In genomic region chr22:19203839-19204238, GRCh38 we compare ENCODE assay signal across 23 cellular contexts. TPM values are rescaled to one million over a fixed set of nuclear protein-coding genes. Genes with fewer than 3 reads are reported as not detected.
DNase-seq lines count a peak whose midpoint lies in the region; ATAC-seq, FAIRE-seq and TF ChIP-seq lines count a peak whose summit lies in the region.
"Had no signal": no experiment of that assay in that cellular context is flagged by ENCODE, and none has a peak within 500 bp of the region (broad histone marks: within the 10 kb centered on the region; RNA-seq: fewer than 3 reads in every experiment).

No MANE protein-coding gene starts in this region.

- no peak overlapping the region for H2AFZ ChIP-seq in K562 (ENCODE audit: low read depth, low read length)

- TF ChIP-seq POLR2A in heart left ventricle (IDR thresholded peaks at IDR 0.05) (no peak), K562 (conservative IDR thresholded peaks at IDR 0.05) (no peak)

- DNase-seq in right cardiac atrium (peak in 2 of 3 donors; percentile 70 to 74), heart left ventricle (no peak), K562 (ENCODE audit: extremely low read depth in 1 of 4, low spot score in 3 of 4) (peak in 1 of 4 experiments; percentile 49), nephron progenitor cell (no peak), type B pancreatic cell (ENCODE audit: extremely low spot score, unreplicated experiment) (no peak), globus pallidus (ENCODE audit: low spot score) (no peak), NCI-H446 treated with DMSO at 0.1 percent for 48 hours (lab: John Stamatoyannopoulos, UW) (no peak)
- no peak for DNase-seq in effector CD4-positive, alpha-beta T cell
- DNase-seq: 8988T; DMS79 treated with DMSO at 0.1 percent for 48 hours; GOT3; HFFc6; NCI-H1092 treated with DMSO at 0.1 percent for 48 hours; NCI-H146; NCI-H2081; NCI-H2171 treated with DMSO at 0.1 percent for 48 hours; NCI-H446; NK-92 treated with Interleukin-12 subunit alpha and Interleukin-12 subunit beta, amount 100 ng/mL, for 24 hours; Right ventricle myocardium superior had no signal

- POLR2A ChIA-PET in K562 (lab: Yijun Ruan, JAX), result interaction anchor here (0.9 to 11.1 kb wide), 6 partner anchors 10 to 243 kb away, joined by 3 to 123 read pairs (median 5); no protein-coding TSS in a partner anchor

- H3K4me3 ChIP-seq in right cardiac atrium (ENCODE audit: low read length) (no peak overlapping the region), heart left ventricle (no peak overlapping the region), K562 (no peak overlapping the region)
- H3K4me3 ChIP-seq: Peyer's patch had no signal

- CTCF ChIA-PET in K562 (lab: Yijun Ruan, JAX; ENCODE audit: low intra/inter-chr PET ratio), result no interaction called here

- in situ Hi-C loops in K562 (cut with MboI), result no loop called here

- H3K4me1 ChIP-seq in right cardiac atrium (ENCODE audit: control insufficient read depth, insufficient read depth, low read length) (no peaks in the 10 kb centered on the region), heart left ventricle (no peaks in the 10 kb centered on the region), K562 (replicated peaks in 1 of 2; ENCODE audit: control insufficient read depth in 2 of 2, insufficient read depth in 2 of 2, low read length in 2 of 2) (peaks cover 18 to 24% of the 10 kb centered on the region in 2 experiments)
- H3K4me1 ChIP-seq: Peyer's patch had no signal

- H3K9ac ChIP-seq in K562 (ENCODE audit: insufficient read depth in 1 of 2, low read depth in 2 of 2, low read length in 2 of 2), result peak overlapping the region in 1 of 2 experiments; percentile 5; a peak in 1 of 4 replicates

- no peaks in the 10 kb centered on the region for H3K79me2 ChIP-seq in K562 (ENCODE audit: control insufficient read depth, insufficient read depth, low read length)

- no peaks in the 10 kb centered on the region for H3K9me3 ChIP-seq in right cardiac atrium (ENCODE audit: control insufficient read depth, low read length)
- H3K9me3 ChIP-seq in heart left ventricle, result no peaks in the 10 kb centered on the region
- no peaks in the 10 kb centered on the region for H3K9me3 ChIP-seq in K562 (replicated peaks; ENCODE audit: control insufficient read depth, insufficient read depth, low read depth, low read length)
- H3K9me3 ChIP-seq: Peyer's patch had no signal

- no peak for TF ChIP-seq CTCF in heart left ventricle (IDR thresholded peaks at IDR 0.05)
- TF ChIP-seq CTCF in K562 (IDR thresholded peaks at IDR 0.05 in 2 of 3, conservative IDR thresholded peaks at IDR 0.05 in 1 of 3; ENCODE audit: insufficient read depth in 2 of 3, low read depth in 1 of 3, low read length in 3 of 3), result no peak
- no peak for TF ChIP-seq CTCF in nephron progenitor cell (IDR thresholded peaks at IDR 0.05)
- TF ChIP-seq CTCF in type B pancreatic cell (conservative IDR thresholded peaks at IDR 0.05), result no peak

- H3K9me3 Mint-ChIP-seq in nephron progenitor cell (no peaks in the 10 kb centered on the region), type B pancreatic cell (no peaks in the 10 kb centered on the region)
- H3K9me3 Mint-ChIP-seq: HFFc6 had no signal

- intact Hi-C loops in right cardiac atrium (cut with DNase I) (no loop called here), heart left ventricle (cut with DNase I) (no loop called here), K562 (cut with micrococcal nuclease) (no loop called here)

- no peak for TF ChIP-seq RAD21 in K562 (CRISPR knock-in tag; conservative IDR thresholded peaks at IDR 0.05 in 1 of 2, IDR thresholded peaks at IDR 0.05 in 1 of 2)

- WGBS in right cardiac atrium, result 70% methylated on average over 8 of the region's 8 CpGs
- WGBS in heart left ventricle, 4 donors, result 84 to 88% (median 86%) methylated on average over 8 of the region's 8 CpGs
- WGBS in K562 (ENCODE audit: insufficient coverage, low coverage, missing lambda C conversion rate), result 2% methylated on average over 8 of the region's 8 CpGs

- no peak overlapping the region for H3K4me2 ChIP-seq in K562 (ENCODE audit: insufficient read depth, low read length)

- H3K4me1 Mint-ChIP-seq in nephron progenitor cell (peaks cover 5% of the 10 kb centered on the region), type B pancreatic cell (ENCODE audit: unreplicated experiment) (peaks cover 26% of the 10 kb centered on the region)

- BruUV-seq in K562 (replicated peaks; lab: Mats Ljungman, UMichigan), result no TSS peak

- peaks cover 0 to 41% (median 25%) of the 10 kb centered on the region in 9 donors for H3K36me3 ChIP-seq in heart left ventricle
- no peaks in the 10 kb centered on the region for H3K36me3 ChIP-seq in K562 (ENCODE audit: control insufficient read depth, insufficient read depth, low read length)
- H3K36me3 ChIP-seq: Peyer's patch had no signal

- no peaks in the 10 kb centered on the region for H3K27me3 ChIP-seq in right cardiac atrium (ENCODE audit: control insufficient read depth, insufficient read depth)
- no peaks in the 10 kb centered on the region for H3K27me3 ChIP-seq in heart left ventricle
- H3K27me3 ChIP-seq in K562 (ENCODE audit: control insufficient read depth in 2 of 2, insufficient read depth in 2 of 2, low read length in 2 of 2), result peaks cover 46 to 65% of the 10 kb centered on the region in 2 experiments
- H3K27me3 ChIP-seq: Peyer's patch had no signal

- FAIRE-seq in K562 (lab: Jason Lieb, UNC), result no peak
- FAIRE-seq: HTR-8/SVneo had no signal

- peak; percentile 49 to 76 for ATAC-seq in right cardiac atrium
- no peak for ATAC-seq in heart left ventricle
- peak; percentile 20 for ATAC-seq in K562

- H3K27me3 Mint-ChIP-seq in nephron progenitor cell (ENCODE audit: low read depth, poor library complexity) (peaks cover 4% of the 10 kb centered on the region), type B pancreatic cell (no peaks in the 10 kb centered on the region)

- no peak for TF ChIP-seq EP300 in K562 (IDR thresholded peaks at IDR 0.05; ENCODE audit: low read length)

- H3K27ac Mint-ChIP-seq in nephron progenitor cell (peak overlapping the region; percentile 3), type B pancreatic cell (peak overlapping the region; percentile 86)
- H3K27ac Mint-ChIP-seq: HFFc6 had no signal

- no peaks in the 10 kb centered on the region for H3K36me3 Mint-ChIP-seq in nephron progenitor cell (ENCODE audit: low read depth)
- H3K36me3 Mint-ChIP-seq in type B pancreatic cell, result peaks cover 9% of the 10 kb centered on the region

- H4K20me1 ChIP-seq in K562 (replicated peaks; ENCODE audit: control insufficient read depth, insufficient read depth, low read length), result 0 out of 2 replicates have a peak, but pooled peaks cover 2% of the 10 kb centered on the region

- no peak overlapping the region for H3K4me3 Mint-ChIP-seq in nephron progenitor cell
- peak overlapping the region; percentile 58 for H3K4me3 Mint-ChIP-seq in type B pancreatic cell
- H3K4me3 Mint-ChIP-seq: HFFc6 had no signal

- H3K9me1 ChIP-seq in K562 (ENCODE audit: control insufficient read depth, insufficient read depth, low read length), result peaks cover 3% of the 10 kb centered on the region

- H3K27ac ChIP-seq in right cardiac atrium (ENCODE audit: low read length) (no peak overlapping the region), heart left ventricle (no peak overlapping the region), K562 (ENCODE audit: extremely low read depth, low read depth, low read length) (no peak overlapping the region)
- H3K27ac ChIP-seq: HL-60, Peyer's patch had no signal

RNA-seq across cellular contexts. Expression of gene SLC25A1, which starts 25.3 kb away (rescaled TPM):
- 10 to 100 TPM; 11.2 to 25.2 (median 18.6) TPM for total RNA-seq in right cardiac atrium
- 26.5 TPM for polyA plus RNA-seq in right cardiac atrium
- 10 to 100 TPM; 16.1 to 35.8 (median 24.6) TPM for total RNA-seq in heart left ventricle
- polyA plus RNA-seq in heart left ventricle, result 10 to 100 TPM; 28.4 to 28.8 TPM
- 34.4 and 107 TPM in 2 replicates for total RNA-seq in K562 (2011; cell fraction: chromatin; rRNA removed; ENCODE audit: low replicate concordance)
- total RNA-seq in K562 (2011; cell fraction: nucleolus; rRNA removed), result 114 and 122 TPM in 2 replicates
- 76.8 and 81.5 TPM in 2 replicates for total RNA-seq in K562 (2011; cell fraction: nucleoplasm; rRNA removed)
- total RNA-seq in K562 (2014; rRNA removed), result 329 and 469 TPM in 2 replicates
- 54.3 and 89.6 TPM in 2 replicates for total RNA-seq in K562 (2014; rRNA removed; fragmentation: Illumina TruSeq; extraction: Trizol)
- total RNA-seq in K562 (2015; rRNA removed; fragmentation: Illumina TruSeq; extraction: Trizol), result 109 and 119 TPM in 2 replicates
- total RNA-seq in K562 (2021), result 399 and 408 TPM in 2 replicates
- 110 and 216 TPM in 2 replicates for polyA plus RNA-seq in K562 (2011; rRNA removed)
- 329 and 368 TPM in 2 replicates for polyA plus RNA-seq in K562 (2011; cell fraction: cytosol; rRNA removed)
- 294 and 343 TPM in 2 replicates for polyA plus RNA-seq in K562 (2011; cell fraction: nucleus; rRNA removed)
- polyA plus RNA-seq in K562 (2012), result 272 and 330 TPM in 2 replicates
- polyA plus RNA-seq in K562 (2014; fragmentation: Illumina TruSeq; extraction: Trizol), result 183 and 239 TPM in 2 replicates
- 10 to 100 TPM; 11.0 to 23.7 TPM for polyA plus RNA-seq in K562 (2014; fragmentation: Nextera tagmentation; extraction: Ambion mirVana)
- 248 and 262 TPM in 2 replicates for polyA plus RNA-seq in K562 (2014; rRNA removed)
- 64.7 and 77.1 TPM in 2 replicates for polyA minus RNA-seq in K562 (2011; rRNA and poly(A)+ RNA removed)
- polyA minus RNA-seq in K562 (2011; cell fraction: cytosol; rRNA and poly(A)+ RNA removed), result 103 and 287 TPM in 2 replicates
- 46.3 and 88.1 TPM in 2 replicates for polyA minus RNA-seq in K562 (2011; cell fraction: nucleus; rRNA and poly(A)+ RNA removed)
- total RNA-seq in type B pancreatic cell (ENCODE audit: low replicate concordance), result 83.2 and 94.4 TPM in 2 replicates

RNA-seq across cellular contexts. Expression of gene GSC2, which starts 53.7 kb away (rescaled TPM):
- total RNA-seq in right cardiac atrium, result not detected
- polyA plus RNA-seq in right cardiac atrium, result not detected
- total RNA-seq in heart left ventricle, result not detected
- polyA plus RNA-seq in heart left ventricle, result not detected
- not detected in 2 replicates for total RNA-seq in K562 (2011; cell fraction: chromatin; rRNA removed; ENCODE audit: low replicate concordance)
- total RNA-seq in K562 (2011; cell fraction: nucleolus; rRNA removed), result not detected in 2 replicates
- not detected in 2 replicates for total RNA-seq in K562 (2011; cell fraction: nucleoplasm; rRNA removed)
- total RNA-seq in K562 (2014; rRNA removed), result not detected in 2 replicates
- total RNA-seq in K562 (2014; rRNA removed; fragmentation: Illumina TruSeq; extraction: Trizol), result not detected in 2 replicates
- not detected in 2 replicates for total RNA-seq in K562 (2015; rRNA removed; fragmentation: Illumina TruSeq; extraction: Trizol)
- total RNA-seq in K562 (2021), result not detected in 2 replicates
- not detected in 2 replicates for polyA plus RNA-seq in K562 (2011; rRNA removed)
- polyA plus RNA-seq in K562 (2011; cell fraction: cytosol; rRNA removed), result not detected in 2 replicates
- not detected in 2 replicates for polyA plus RNA-seq in K562 (2011; cell fraction: nucleus; rRNA removed)
- polyA plus RNA-seq in K562 (2012), result not detected in 2 replicates
- polyA plus RNA-seq in K562 (2014; fragmentation: Illumina TruSeq; extraction: Trizol), result not detected in 2 replicates
- not detected for polyA plus RNA-seq in K562 (2014; fragmentation: Nextera tagmentation; extraction: Ambion mirVana)
- not detected in 2 replicates for polyA plus RNA-seq in K562 (2014; rRNA removed)
- not detected in 2 replicates for polyA minus RNA-seq in K562 (2011; rRNA and poly(A)+ RNA removed)
- polyA minus RNA-seq in K562 (2011; cell fraction: cytosol; rRNA and poly(A)+ RNA removed), result not detected in 2 replicates
- not detected in 2 replicates for polyA minus RNA-seq in K562 (2011; cell fraction: nucleus; rRNA and poly(A)+ RNA removed)
- total RNA-seq in type B pancreatic cell (ENCODE audit: low replicate concordance), result not detected in 2 replicates
- total RNA-seq: HFFc6, Peyer's patch, Right ventricle myocardium superior had no signal
- polyA plus RNA-seq: AG04450 had no signal

RNA-seq across cellular contexts. Expression of gene ESS2, which starts 59.4 kb away (rescaled TPM):
- total RNA-seq in right cardiac atrium, result 10 to 100 TPM in 3 of 4 donors, 1 to 10 TPM in 1; 9.3 to 11.1 (median 10.4) TPM
- polyA plus RNA-seq in right cardiac atrium, result 11.2 TPM
- total RNA-seq in heart left ventricle, result 10 to 100 TPM in 4 of 9 donors, 1 to 10 TPM in 5; 7.8 to 14.4 (median 9.6) TPM
- 10 to 100 TPM; 11.2 to 14.7 TPM for polyA plus RNA-seq in heart left ventricle
- total RNA-seq in K562 (2011; cell fraction: chromatin; rRNA removed; ENCODE audit: low replicate concordance), result 22.9 and 43.9 TPM in 2 replicates
- total RNA-seq in K562 (2011; cell fraction: nucleolus; rRNA removed), result 30.7 and 33.7 TPM in 2 replicates
- total RNA-seq in K562 (2011; cell fraction: nucleoplasm; rRNA removed), result 20.2 and 27.2 TPM in 2 replicates
- total RNA-seq in K562 (2014; rRNA removed), result 42.5 and 47.4 TPM in 2 replicates
- 9.4 and 10.7 TPM in 2 replicates for total RNA-seq in K562 (2014; rRNA removed; fragmentation: Illumina TruSeq; extraction: Trizol)
- 28.3 and 30.9 TPM in 2 replicates for total RNA-seq in K562 (2015; rRNA removed; fragmentation: Illumina TruSeq; extraction: Trizol)
- total RNA-seq in K562 (2021), result 51.3 and 52.8 TPM in 2 replicates
- 26.8 and 44.0 TPM in 2 replicates for polyA plus RNA-seq in K562 (2011; rRNA removed)
- 44.3 and 59.3 TPM in 2 replicates for polyA plus RNA-seq in K562 (2011; cell fraction: cytosol; rRNA removed)
- 50.0 and 63.7 TPM in 2 replicates for polyA plus RNA-seq in K562 (2011; cell fraction: nucleus; rRNA removed)
- 34.4 and 35.2 TPM in 2 replicates for polyA plus RNA-seq in K562 (2012)
- polyA plus RNA-seq in K562 (2014; fragmentation: Illumina TruSeq; extraction: Trizol), result 23.6 and 41.0 TPM in 2 replicates
- 1 to 10 TPM in 1 of 2 experiments, under 1 TPM in 1; 0.70 to 1.9 TPM for polyA plus RNA-seq in K562 (2014; fragmentation: Nextera tagmentation; extraction: Ambion mirVana)
- 47.1 and 58.1 TPM in 2 replicates for polyA plus RNA-seq in K562 (2014; rRNA removed)
- polyA minus RNA-seq in K562 (2011; rRNA and poly(A)+ RNA removed), result 11.3 and 13.6 TPM in 2 replicates
- polyA minus RNA-seq in K562 (2011; cell fraction: cytosol; rRNA and poly(A)+ RNA removed), result 16.3 and 30.8 TPM in 2 replicates
- polyA minus RNA-seq in K562 (2011; cell fraction: nucleus; rRNA and poly(A)+ RNA removed), result 11.7 and 24.3 TPM in 2 replicates
- 15.7 and 19.5 TPM in 2 replicates for total RNA-seq in type B pancreatic cell (ENCODE audit: low replicate concordance)

Comparison
In these comparisons a context has a peak if more than half of its experiments do, and no peak if none do; other contexts are left out.
1. ATAC-seq: peak in right cardiac atrium (2 of 2) and K562 (single experiment); none in heart left ventricle (0 of 4).
2. DNase-seq: peak in right cardiac atrium (2 of 3); none in heart left ventricle (0 of 5), nephron progenitor cell (single experiment), type B pancreatic cell (single experiment), globus pallidus (single experiment), effector CD4-positive, alpha-beta T cell (single experiment) and NCI-H446 treated with DMSO at 0.1 percent for 48 hours (single experiment).